In genomic region chr5:155276231-155276630, GRCh38 we compare ENCODE assay signal across 21 cellular contexts.
"Had no signal": no experiment of that assay in that cellular context is flagged by ENCODE, and none has a peak within 500 bp of the region (broad histone marks: within the 10 kb centered on the region; RNA-seq: fewer than 3 reads in every experiment).

No MANE protein-coding gene starts in this region.

- H3K36me3 ChIP-seq: SJCRH30 had no signal

- H3K9me3 ChIP-seq: SJCRH30 had no signal

- H3K4me3 ChIP-seq: SJCRH30 had no signal

- H3K27ac ChIP-seq: KMS-11, SJCRH30 had no signal

- H3K4me1 ChIP-seq: SJCRH30 had no signal

- H3K27me3 ChIP-seq: SJCRH30 had no signal

- DNase-seq: IMR-90, Kasumi-1, MM.1S, NCI-H1105, NCI-H1417, NCI-H1436 treated with DMSO at 0.1 percent for 48 hours, NCI-H1694, NCI-H1930, NCI-H2107, NCI-H2171 treated with DMSO at 0.1 percent for 48 hours, NCI-H345, NCI-H446 treated with DMSO at 0.1 percent for 48 hours, NCI-H526, NCI-H774, Right ventricle myocardium superior, RPMI8226, SJCRH30, T-helper 1 cell had no signal

- FAIRE-seq: HepG2, RCC 7860 had no signal
